1 cellular context compared by ENCODE assay signal in genomic region chr4:113636877-113637276, GRCh38.
TF ChIP-seq lines count a peak whose summit lies in the region.

No MANE protein-coding gene starts in this region.

TF ChIP-seq in HepG2, 621 proteins besides CTCF, POLR2A, EP300 and RAD21 (continued from another document):
- TF ChIP-seq TFDP1 (CRISPR knock-in tag; IDR thresholded peaks at IDR 0.05; ENCODE audit: borderline replicate concordance) (no peak), ZNF580 (CRISPR knock-in tag; IDR thresholded peaks at IDR 0.05; ENCODE audit: borderline replicate concordance, low read depth) (no peak), MXD4 (CRISPR knock-in tag; IDR thresholded peaks at IDR 0.05) (no peak), BRF2 (CRISPR knock-in tag; IDR thresholded peaks at IDR 0.05) (no peak), ZNF839 (CRISPR knock-in tag; IDR thresholded peaks at IDR 0.05; ENCODE audit: borderline replicate concordance) (no peak), HES4 (CRISPR knock-in tag; IDR thresholded peaks at IDR 0.05; ENCODE audit: borderline replicate concordance) (no peak), SIX4 (CRISPR knock-in tag; IDR thresholded peaks at IDR 0.05) (no peak), SUZ12 (IDR thresholded peaks at IDR 0.05; ENCODE audit: low read depth, low read length) (no peak), PHF5A (CRISPR knock-in tag; IDR thresholded peaks at IDR 0.05; ENCODE audit: low read depth, unreplicated experiment) (no peak)
